ENCODE assay signal across 1 cellular context in the genomic region with DNA sequence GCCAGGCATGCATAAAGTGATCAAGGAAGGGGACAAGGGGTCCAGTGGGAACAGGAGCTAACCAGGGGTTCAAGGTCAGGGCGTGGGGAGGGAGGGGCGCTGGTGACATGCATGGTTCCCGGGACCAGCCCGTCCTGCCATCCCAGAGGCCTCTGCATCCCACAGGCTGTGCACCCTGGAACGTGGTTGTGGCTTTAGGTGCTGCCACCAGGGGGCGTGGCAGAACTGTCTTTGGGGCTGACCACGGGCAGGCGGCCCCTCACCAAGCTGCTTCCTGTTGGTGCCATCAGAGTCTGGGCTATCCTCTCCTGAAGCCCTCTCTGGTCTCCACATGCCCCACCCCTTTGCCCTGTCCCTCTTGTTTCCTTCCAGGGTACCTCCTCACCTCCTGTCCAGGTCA. TPM values are rescaled to one million over a fixed set of nuclear protein-coding genes. Genes with fewer than 3 reads are reported as not detected.
"Had no signal": no experiment of that assay in that cellular context is flagged by ENCODE, and none has a peak within 500 bp of the region (broad histone marks: within the 10 kb centered on the region; RNA-seq: fewer than 3 reads in every experiment).

No MANE protein-coding gene starts in this region.

RNA-seq across cellular contexts. Expression of a gene that starts 13.6 kb away (rescaled TPM):
- total RNA-seq: ascending aorta had no signal
